Comparison of ENCODE assay signal across 14 cellular contexts in genomic region chr9:88829276-88829675, GRCh38.
DNase-seq lines count a peak whose midpoint lies in the region; ATAC-seq lines count a peak whose summit lies in the region.
"Had no signal": no experiment of that assay in that cellular context is flagged by ENCODE, and none has a peak within 500 bp of the region (broad histone marks: within the 10 kb centered on the region; RNA-seq: fewer than 3 reads in every experiment).

No MANE protein-coding gene starts in this region.

- ATAC-seq in activated CD4-positive, alpha-beta T cell treated with anti-CD3 and anti-CD28 coated beads for 36 hours: peak; percentile 96
- peak; percentile 70 for ATAC-seq in GM21786 (IDR thresholded peaks at IDR 0.05; ENCODE audit: unreplicated experiment)
- peak; percentile 75 for ATAC-seq in HG03558 (IDR thresholded peaks at IDR 0.05; ENCODE audit: extremely low read depth, unreplicated experiment)

- peak; percentile 60 for DNase-seq in activated CD4-positive, alpha-beta T cell treated with anti-CD3 and anti-CD28 coated beads for 36 hours
- DNase-seq in activated CD4-positive, alpha-beta T cell treated with anti-CD3 and anti-CD28 coated beads for 1 hour: no peak
- peak; percentile 67 for DNase-seq in kidney tubule cell (ENCODE audit: low spot score)
- no peak for DNase-seq in NCI-H2029 (lab: John Stamatoyannopoulos, UW)
- no peak for DNase-seq in A172 (ENCODE audit: low spot score)
- DNase-seq in caudate nucleus (lab: John Stamatoyannopoulos, UW): no peak
- DNase-seq: activated CD4-positive, CD25-positive, alpha-beta regulatory T cell treated with anti-CD3 and anti-CD28 coated beads, Interleukin-2, amount 50 U/mL, for 72 hours; DMS79 treated with DMSO at 0.1 percent for 48 hours; NCI-H2227 treated with DMSO at 0.1 percent for 48 hours; RPMI8226 had no signal

- peaks cover 80% of the 10 kb centered on the region for H3K27me3 Mint-ChIP-seq in activated CD4-positive, alpha-beta T cell treated with anti-CD3 and anti-CD28 coated beads for 36 hours

- peaks cover 5% of the 10 kb centered on the region for H3K4me1 Mint-ChIP-seq in activated CD4-positive, alpha-beta T cell treated with anti-CD3 and anti-CD28 coated beads for 36 hours
- H3K4me1 Mint-ChIP-seq: memory B cell had no signal

- POLR2A ChIA-PET in activated CD4-positive, alpha-beta T cell treated with anti-CD3 and anti-CD28 coated beads for 36 hours (lab: Charles Lee): interaction anchor here (0.6 kb wide), 1 partner anchor 106 kb away, joined by 4 read pairs; no protein-coding TSS in a partner anchor

- intact Hi-C loops in activated CD4-positive, alpha-beta T cell treated with anti-CD3 and anti-CD28 coated beads for 36 hours (cut with DNase I, micrococcal nuclease): no loop called here

- H3K4me3 Mint-ChIP-seq in activated CD4-positive, alpha-beta T cell treated with anti-CD3 and anti-CD28 coated beads for 36 hours: no peak overlapping the region
- H3K4me3 Mint-ChIP-seq: memory B cell had no signal

- H3K27ac Mint-ChIP-seq in activated CD4-positive, alpha-beta T cell treated with anti-CD3 and anti-CD28 coated beads for 36 hours: no peak overlapping the region
- H3K27ac Mint-ChIP-seq: memory B cell had no signal

- H3K9me3 Mint-ChIP-seq in activated CD4-positive, alpha-beta T cell treated with anti-CD3 and anti-CD28 coated beads for 36 hours (ENCODE audit: low read depth): peaks cover 6% of the 10 kb centered on the region

- no peaks in the 10 kb centered on the region for H3K36me3 Mint-ChIP-seq in activated CD4-positive, alpha-beta T cell treated with anti-CD3 and anti-CD28 coated beads for 36 hours (ENCODE audit: low read depth)
- H3K36me3 Mint-ChIP-seq: memory B cell had no signal

- H3K27ac ChIP-seq in caudate nucleus (ENCODE audit: low read depth, low read length): no peak overlapping the region
- H3K27ac ChIP-seq: cardiac muscle cell had no signal

- CTCF ChIA-PET in activated CD4-positive, alpha-beta T cell treated with anti-CD3 and anti-CD28 coated beads for 36 hours (lab: Charles Lee): interaction anchor here (0.6 kb wide), 1 partner anchor 764 kb away, joined by 3 read pairs; no protein-coding TSS in a partner anchor

Comparison
In these comparisons a context has a peak if more than half of its experiments do, and no peak if none do; other contexts are left out.
1. DNase-seq: peak in activated CD4-positive, alpha-beta T cell treated with anti-CD3 and anti-CD28 coated beads for 36 hours (single experiment) and kidney tubule cell (single experiment); none in activated CD4-positive, alpha-beta T cell treated with anti-CD3 and anti-CD28 coated beads for 1 hour (single experiment), NCI-H2029 (single experiment), A172 (single experiment) and caudate nucleus (0 of 61).
2. Peak in every context shown above with its lines, with median percentiles within 50 percentile points of each other: ATAC-seq.